In the genomic region with DNA sequence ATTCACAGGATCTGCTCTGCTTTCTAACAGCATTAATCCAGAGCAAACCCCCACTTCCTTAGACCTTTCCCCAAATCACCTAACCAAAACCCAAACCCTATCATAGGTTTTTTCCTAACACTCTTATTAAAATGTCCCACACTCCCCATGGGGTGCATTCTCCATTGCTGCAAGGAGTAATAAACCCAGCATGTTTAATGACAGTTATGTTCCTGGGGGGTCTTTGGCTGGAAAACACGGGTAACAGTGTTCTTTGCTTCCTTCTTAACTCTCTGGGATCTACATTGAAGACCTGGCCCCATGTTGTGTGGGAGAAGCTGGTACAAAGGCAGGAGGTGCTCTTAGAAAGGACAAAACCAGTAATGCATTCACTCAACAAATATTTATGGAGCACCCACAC, we compare ENCODE assay signal across 38 cellular contexts. TPM values are rescaled to one million over a fixed set of nuclear protein-coding genes. Genes with fewer than 3 reads are reported as not detected.
"Had no signal": no experiment of that assay in that cellular context is flagged by ENCODE, and none has a peak within 500 bp of the region (broad histone marks: within the 10 kb centered on the region; RNA-seq: fewer than 3 reads in every experiment).

No MANE protein-coding gene starts in this region.

- DNase-seq: Karpas-422, Kasumi-1, MG63, MM.1S, NCI-H1048, NCI-H1092, NCI-H1092 treated with DMSO at 0.1 percent for 48 hours, NCI-H1105, NCI-H1105 treated with DMSO at 0.1 percent for 48 hours, NCI-H1417, NCI-H1417 treated with DMSO at 0.1 percent for 48 hours, NCI-H1436, NCI-H1436 treated with DMSO at 0.1 percent for 48 hours, NCI-H146, NCI-H1694, NCI-H1694 treated with DMSO at 0.1 percent for 48 hours, NCI-H187, NCI-H187 treated with DMSO at 0.1 percent for 48 hours, NCI-H1930, NCI-H2029, NCI-H2029 treated with DMSO at 0.1 percent for 48 hours, NCI-H2081, NCI-H2081 treated with DMSO at 0.1 percent for 48 hours, NCI-H2107, NCI-H2171, NCI-H2171 treated with DMSO at 0.1 percent for 48 hours, NCI-H2227 treated with DMSO at 0.1 percent for 48 hours, NCI-H226, NCI-H345, NCI-H446, NCI-H446 treated with DMSO at 0.1 percent for 48 hours, NCI-H510A, NCI-H510A treated with DMSO at 0.1 percent for 48 hours, NCI-H524 had no signal

- H3K9me3 ChIP-seq: MG63 had no signal

- H3K4me3 ChIP-seq: MG63 had no signal

- H3K36me3 ChIP-seq: MG63 had no signal

RNA-seq across cellular contexts. Expression of a gene that starts 16.1 kb away (rescaled TPM):
- total RNA-seq: LHCN-M2, M059J, MCF 10A, NCI-H460 had no signal

RNA-seq across cellular contexts. Expression of a gene that starts 21.3 kb away (rescaled TPM):
- total RNA-seq: LHCN-M2, NCI-H460 had no signal

RNA-seq across cellular contexts. Expression of a gene that starts 39.1 kb away (rescaled TPM):
- total RNA-seq: LHCN-M2, M059J, MCF 10A, NCI-H460 had no signal
